8 cellular contexts compared by ENCODE assay signal in genomic region chr20:37564388-37565133, GRCh38. TPM values are rescaled to one million over a fixed set of nuclear protein-coding genes. Genes with fewer than 3 reads are reported as not detected.
A peak's percentile ranks its signal among the peaks of the same experiment; 100 is the strongest.
DNase-seq lines count a peak whose midpoint lies in the region; ATAC-seq, FAIRE-seq and TF ChIP-seq lines count a peak whose summit lies in the region.

No MANE protein-coding gene starts in this region.

- peaks cover 34% of the 10 kb centered on the region for H3K27me3 Mint-ChIP-seq in progenitor cell of endocrine pancreas

- no peak overlapping the region for H3K4me3 Mint-ChIP-seq in progenitor cell of endocrine pancreas (ENCODE audit: low read depth)

- peaks cover 9% of the 10 kb centered on the region for H3K4me1 Mint-ChIP-seq in progenitor cell of endocrine pancreas (ENCODE audit: low read depth)

- FAIRE-seq in GM19239 (lab: Jason Lieb, UNC): no peak

- no peaks in the 10 kb centered on the region for H3K9me3 Mint-ChIP-seq in progenitor cell of endocrine pancreas (ENCODE audit: low read depth)

- no peak overlapping the region for H3K27ac Mint-ChIP-seq in progenitor cell of endocrine pancreas

- TF ChIP-seq CTCF in AG10803 (conservative IDR thresholded peaks at IDR 0.05; ENCODE audit: low read length) (peak; percentile 76), progenitor cell of endocrine pancreas (IDR thresholded peaks at IDR 0.05; ENCODE audit: unreplicated experiment) (peak; percentile 94)

- H3K36me3 Mint-ChIP-seq in progenitor cell of endocrine pancreas (ENCODE audit: insufficient read depth): no peaks in the 10 kb centered on the region

- no peak overlapping the region for H3K4me3 ChIP-seq in AG10803 (ENCODE audit: low read length)

- peak; percentile 6 for DNase-seq in AG10803 (ENCODE audit: low read depth)
- peak; percentile 61 for DNase-seq in GM19239 (ENCODE audit: insufficient read length, low spot score)
- peak; percentile 12 for DNase-seq in NCI-H774 (lab: John Stamatoyannopoulos, UW)
- DNase-seq in activated T-cell treated with anti-CD3 and anti-CD28 coated beads, Interleukin-2, amount 50 U/mL, for 48 hours: peak; percentile 62 to 69
- peak; percentile 79 for DNase-seq in Right ventricle myocardium inferior (ENCODE audit: missing footprints)
- DNase-seq in progenitor cell of endocrine pancreas (ENCODE audit: low spot score, unreplicated experiment): peak; percentile 67
- DNase-seq in GF-D8 (lab: John Stamatoyannopoulos, UW): no peak

- intact Hi-C loops in Right ventricle myocardium inferior (cut with DNase I): loop anchor here (1.0 to 2.0 kb wide), 2 partner anchors 428 to 658 kb away; no protein-coding TSS in a partner anchor

- ATAC-seq in Right ventricle myocardium inferior (peak; percentile 76), HG03175 (IDR thresholded peaks at IDR 0.05; ENCODE audit: unreplicated experiment) (no peak)

RNA-seq across cellular contexts. Expression of gene BLCAP, which starts 36.9 kb away (rescaled TPM):
- total RNA-seq in Right ventricle myocardium inferior: 92.1 TPM
- total RNA-seq in progenitor cell of endocrine pancreas: 42.7 and 46.4 TPM in 2 replicates

RNA-seq across cellular contexts. Expression of gene NNAT, which starts 43.5 kb away (rescaled TPM):
- 0.19 TPM for total RNA-seq in Right ventricle myocardium inferior
- total RNA-seq in progenitor cell of endocrine pancreas: 79.2 and 87.4 TPM in 2 replicates

Comparison
In these comparisons a context has a peak if more than half of its experiments do, and no peak if none do; other contexts are left out.
1. RNA of gene NNAT, which starts 43.5 kb away (total RNA-seq): 79.2 to 87.4 TPM in progenitor cell of endocrine pancreas; 0.19 TPM in Right ventricle myocardium inferior (single experiment); every median in the first group is over 10 times any median in the second.